Comparison of ENCODE assay signal across 24 cellular contexts in the genomic region with DNA sequence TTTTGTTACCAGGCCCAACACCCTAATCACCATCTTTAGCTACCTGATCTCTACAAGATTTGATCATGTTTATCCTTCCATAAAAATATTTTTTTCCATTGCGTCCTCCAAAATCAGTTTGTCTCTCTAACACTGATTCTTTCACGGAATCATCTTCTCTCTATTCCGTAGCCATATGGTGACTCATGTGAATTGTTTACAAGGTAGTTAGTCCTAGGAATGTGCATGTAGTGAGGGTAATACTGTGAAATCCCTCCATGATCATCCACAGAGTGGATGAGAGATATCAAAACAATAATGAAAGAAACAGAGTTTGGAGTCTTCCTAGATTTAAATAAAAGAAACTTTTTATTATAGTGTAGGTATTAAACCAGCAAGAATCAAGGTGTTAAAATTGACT.
"Had no signal": no experiment of that assay in that cellular context is flagged by ENCODE, and none has a peak within 500 bp of the region (broad histone marks: within the 10 kb centered on the region; RNA-seq: fewer than 3 reads in every experiment).

No MANE protein-coding gene starts in this region.

- H3K36me3 ChIP-seq: gastroesophageal sphincter, heart left ventricle, left lung, neural progenitor cell, sigmoid colon, stomach, thyroid gland, vagina had no signal

- H3K9me3 ChIP-seq: thyroid gland had no signal

- DNase-seq: effector CD8-positive, alpha-beta T cell; endodermal cell; foreskin keratinocyte; heart left ventricle; left cardiac atrium; left lung; mesendoderm; midbrain; naive thymus-derived CD4-positive, alpha-beta T cell; nucleus accumbens; psoas muscle; right cardiac atrium; sigmoid colon; stimulated activated CD4-positive, alpha-beta T cell treated with anti-CD3 and anti-CD28 coated beads, Interleukin-2, amount 100 ng/mL, for 24 hours; stimulated activated CD4-positive, alpha-beta T cell treated with anti-CD3 and anti-CD28 coated beads, Interleukin-4, amount 100 ng/mL, for 24 hours; stimulated activated naive CD4-positive, alpha-beta T cell treated with Interleukin-2 at 50 U/mL for 16 hours; stomach; thyroid gland had no signal

- H3K27ac ChIP-seq: epithelial cell of prostate, foreskin keratinocyte, gastroesophageal sphincter, heart left ventricle, hepatocyte, left lung, neural progenitor cell, psoas muscle, sigmoid colon, stomach, thyroid gland, vagina had no signal

- H3K4me1 ChIP-seq: gastroesophageal sphincter, heart left ventricle, neural progenitor cell, psoas muscle, thyroid gland, vagina had no signal

- FAIRE-seq: islet of Langerhans had no signal

- H3K27me3 ChIP-seq: foreskin keratinocyte, gastroesophageal sphincter, heart left ventricle, hepatocyte, left lung, neural progenitor cell, sigmoid colon, stomach, thyroid gland, vagina had no signal

- H3K4me3 ChIP-seq: gastroesophageal sphincter, heart left ventricle, hepatocyte, left lung, neural progenitor cell, psoas muscle, sigmoid colon, stomach, thyroid gland, vagina had no signal
